Comparison of ENCODE assay signal across 8 cellular contexts in genomic region chr1:207993477-207994445, GRCh38.
A peak's percentile ranks its signal among the peaks of the same experiment; 100 is the strongest.
DNase-seq lines count a peak whose midpoint lies in the region; ATAC-seq, FAIRE-seq and TF ChIP-seq lines count a peak whose summit lies in the region.

No MANE protein-coding gene starts in this region.

- H2BK120ac ChIP-seq in H1 (replicated peaks; ENCODE audit: low read depth, low read length) = no peak overlapping the region

- peak; percentile 8 for DNase-seq in activated CD4-positive, alpha-beta T cell treated with anti-CD3 and anti-CD28 coated beads for 36 hours
- DNase-seq in activated CD4-positive, alpha-beta T cell treated with anti-CD3 and anti-CD28 coated beads, Interleukin-2, amount 50 U/mL, for 48 hours = no peak
- DNase-seq in NAMALWA (ENCODE audit: low spot score) (peak; percentile 36), H1 (ENCODE audit: low read depth in 1 of 2, low spot score in 2 of 2) (peak in 1 of 2 experiments; percentile 70), progenitor cell of endocrine pancreas (ENCODE audit: low spot score, unreplicated experiment) (no peak), caudate nucleus (lab: John Stamatoyannopoulos, UW) (no peak), NCI-H187 treated with DMSO at 0.1 percent for 48 hours (lab: John Stamatoyannopoulos, UW) (no peak)

- no peaks in the 10 kb centered on the region for H3K9me3 Mint-ChIP-seq in activated CD4-positive, alpha-beta T cell treated with anti-CD3 and anti-CD28 coated beads for 36 hours (ENCODE audit: low read depth)
- H3K9me3 Mint-ChIP-seq in progenitor cell of endocrine pancreas (ENCODE audit: low read depth) = peaks cover 6% of the 10 kb centered on the region

- no peaks in the 10 kb centered on the region for H3K23me2 ChIP-seq in H1 (ENCODE audit: low read depth, low read length)

- no peak overlapping the region for H3K4me2 ChIP-seq in H1 (ENCODE audit: insufficient read depth in 1 of 2, low read depth in 2 of 2, low read length in 2 of 2)

- no peaks in the 10 kb centered on the region for H3K36me3 Mint-ChIP-seq in activated CD4-positive, alpha-beta T cell treated with anti-CD3 and anti-CD28 coated beads for 36 hours (ENCODE audit: low read depth)
- no peaks in the 10 kb centered on the region for H3K36me3 Mint-ChIP-seq in progenitor cell of endocrine pancreas (ENCODE audit: insufficient read depth)

- H3K27me3 ChIP-seq in H1 (replicated peaks in 1 of 4; ENCODE audit: control insufficient read depth in 3 of 4, extremely low read depth in 1 of 4, insufficient read depth in 3 of 4, low read length in 3 of 4) = no peaks in the 10 kb centered on the region

- no peak overlapping the region for H3K9ac ChIP-seq in H1 (replicated peaks in 1 of 4; ENCODE audit: extremely low read depth in 1 of 4, low read depth in 3 of 4, low read length in 3 of 4)

- TF ChIP-seq POLR2A in H1 (IDR thresholded peaks at IDR 0.05; ENCODE audit: control extremely low read depth in 1 of 2, low read depth in 2 of 2, low read length in 2 of 2) = no peak

- H3K56ac ChIP-seq in H1 (replicated peaks; ENCODE audit: insufficient read length, low read depth, low read length) = no peak overlapping the region

- ATAC-seq in activated CD4-positive, alpha-beta T cell treated with anti-CD3 and anti-CD28 coated beads for 36 hours = no peak
- no peak for ATAC-seq in GM19023 (IDR thresholded peaks at IDR 0.05; ENCODE audit: unreplicated experiment)

- H3K27ac ChIP-seq in H1 (ENCODE audit: low read depth, low read length) (no peak overlapping the region), caudate nucleus (ENCODE audit: low read depth, low read length) (no peak overlapping the region)

- POLR2A ChIA-PET in activated CD4-positive, alpha-beta T cell treated with anti-CD3 and anti-CD28 coated beads for 36 hours (lab: Charles Lee) = no interaction called here
- POLR2A ChIA-PET in H1 (lab: Charles Lee; ENCODE audit: partially characterized antibody) = no interaction called here

- peaks cover 0 to 9% (median 6%) of the 10 kb centered on the region in 4 experiments; a peak in 6 of 7 replicates for H3K4me1 ChIP-seq in H1 (replicated peaks in 1 of 4; ENCODE audit: control insufficient read depth in 3 of 4, insufficient read depth in 4 of 4, low read length in 3 of 4)

- H3K4me3 ChIP-seq in H1 (ENCODE audit: extremely low read depth in 1 of 4, insufficient read depth in 2 of 4, low read depth in 3 of 4, low read length in 4 of 4) = no peak overlapping the region

- no peak for TF ChIP-seq EP300 in H1 (IDR thresholded peaks at IDR 0.05; ENCODE audit: borderline replicate concordance in 1 of 2, low read depth in 2 of 2, low read length in 2 of 2)

- no peak overlapping the region for H2BK15ac ChIP-seq in H1 (ENCODE audit: low read length)

- H3K4me3 Mint-ChIP-seq in activated CD4-positive, alpha-beta T cell treated with anti-CD3 and anti-CD28 coated beads for 36 hours = no peak overlapping the region
- H3K4me3 Mint-ChIP-seq in progenitor cell of endocrine pancreas (ENCODE audit: low read depth) = no peak overlapping the region

- H2BK5ac ChIP-seq in H1 (ENCODE audit: low read depth, low read length) = no peak overlapping the region

- H2BK20ac ChIP-seq in H1 (ENCODE audit: low read length) = no peak overlapping the region

- no peak overlapping the region for H3K14ac ChIP-seq in H1 (ENCODE audit: insufficient read length)

- H4K5ac ChIP-seq in H1 (ENCODE audit: insufficient read length, low read depth, low read length) = no peak overlapping the region

- no peak overlapping the region for H2AFZ ChIP-seq in H1 (ENCODE audit: low read length)

- H3K18ac ChIP-seq in H1 (ENCODE audit: extremely low read depth, low read length) = no peak overlapping the region

- no peaks in the 10 kb centered on the region for H3K79me2 ChIP-seq in H1 (ENCODE audit: control insufficient read depth in 1 of 2, insufficient read depth in 2 of 2, low read length in 2 of 2)

- TF ChIP-seq RAD21 in H1 (IDR thresholded peaks at IDR 0.05 in 1 of 2, conservative IDR thresholded peaks at IDR 0.05 in 1 of 2; ENCODE audit: low read depth in 2 of 2, low read length in 2 of 2) = peak; percentile 88 to 89

- no peak overlapping the region for H2BK12ac ChIP-seq in H1 (ENCODE audit: low read depth, low read length)

- peaks cover 17% of the 10 kb centered on the region for H3K27me3 Mint-ChIP-seq in activated CD4-positive, alpha-beta T cell treated with anti-CD3 and anti-CD28 coated beads for 36 hours
- H3K27me3 Mint-ChIP-seq in progenitor cell of endocrine pancreas = peaks cover 31% of the 10 kb centered on the region

- H4K91ac ChIP-seq in H1 (replicated peaks; ENCODE audit: insufficient read length, low read length) = no peak overlapping the region

- no peaks in the 10 kb centered on the region for H3K79me1 ChIP-seq in H1 (ENCODE audit: low read depth, low read length)

- H3K23ac ChIP-seq in H1 (ENCODE audit: insufficient read length) = no peak overlapping the region

- H3K4ac ChIP-seq in H1 (replicated peaks; ENCODE audit: insufficient read length, low read depth, low read length) = no peak overlapping the region

- TF ChIP-seq CTCF in H1 (IDR thresholded peaks at IDR 0.05; ENCODE audit: control extremely low read depth in 1 of 3, insufficient read depth in 1 of 3, low read depth in 1 of 3, low read length in 3 of 3) = peak; percentile 79 to 90 (median 80)
- peak; percentile 37 for TF ChIP-seq CTCF in progenitor cell of endocrine pancreas (IDR thresholded peaks at IDR 0.05; ENCODE audit: unreplicated experiment)

- intact Hi-C loops in activated CD4-positive, alpha-beta T cell treated with anti-CD3 and anti-CD28 coated beads for 36 hours (cut with DNase I, micrococcal nuclease) = no loop called here

- H3K4me1 Mint-ChIP-seq in activated CD4-positive, alpha-beta T cell treated with anti-CD3 and anti-CD28 coated beads for 36 hours = no peaks in the 10 kb centered on the region
- H3K4me1 Mint-ChIP-seq in progenitor cell of endocrine pancreas (ENCODE audit: low read depth) = no peaks in the 10 kb centered on the region

- H3K27ac Mint-ChIP-seq in activated CD4-positive, alpha-beta T cell treated with anti-CD3 and anti-CD28 coated beads for 36 hours = no peak overlapping the region
- H3K27ac Mint-ChIP-seq in progenitor cell of endocrine pancreas = no peak overlapping the region

- 81% methylated on average over 5 of the region's 5 CpGs; no CpG with 5 or more reads in 1 of the 2 experiments for WGBS in H1 (ENCODE audit: extremely low coverage in 1 of 2, insufficient coverage in 1 of 2, insufficient read length in 1 of 2, insufficient replicate concordance in 2 of 2, low coverage in 1 of 2, low lambda C conversion rate in 2 of 2, missing lambda C conversion rate in 1 of 2), 2 experiments

- H2AK5ac ChIP-seq in H1 (ENCODE audit: low read depth, low read length) = no peak overlapping the region

- H3K36me3 ChIP-seq in H1 (ENCODE audit: control insufficient read depth in 2 of 4, insufficient read depth in 4 of 4, low read length in 3 of 4) = no peaks in the 10 kb centered on the region

- peak; percentile 70 for FAIRE-seq in H1 (lab: Jason Lieb, UNC)

- H4K8ac ChIP-seq in H1 (ENCODE audit: extremely low read depth, insufficient read depth, low read length) = no peak overlapping the region

- CTCF ChIA-PET in activated CD4-positive, alpha-beta T cell treated with anti-CD3 and anti-CD28 coated beads for 36 hours (lab: Charles Lee) = interaction anchor here (0.7 to 1.5 kb wide), 6 partner anchors 19 to 152 kb away, joined by 3 to 4 read pairs (median 3); no protein-coding TSS in a partner anchor
- CTCF ChIA-PET in H1 (lab: Charles Lee; ENCODE audit: partially characterized antibody) = interaction anchor here (0.6 to 4.1 kb wide), 45 partner anchors 9 to 1112 kb away, joined by 3 to 40 read pairs (median 5); partner anchors contain the start of gene PLXNA2

- H4K20me1 ChIP-seq in H1 (replicated peaks in 1 of 2; ENCODE audit: control insufficient read depth in 1 of 2, insufficient read depth in 2 of 2, low read length in 2 of 2) = no peaks in the 10 kb centered on the region

- H3K9me3 ChIP-seq in H1 (ENCODE audit: insufficient read depth in 2 of 2, low read depth in 1 of 2, low read length in 1 of 2) = no peaks in the 10 kb centered on the region

TF ChIP-seq in H1, 55 proteins besides CTCF, POLR2A, EP300 and RAD21:
- 0 out of 2 replicates have a peak, but pooled peaks have one; percentile 14 for TF ChIP-seq MAX (IDR thresholded peaks at IDR 0.05)
- 0 out of 2 replicates have a peak, but pooled peaks have one; percentile 34 for TF ChIP-seq TEAD4 (IDR thresholded peaks at IDR 0.05; ENCODE audit: low read depth, low read length)
- TF ChIP-seq CHD1 (IDR thresholded peaks at IDR 0.05; ENCODE audit: low read depth, low read length) = no peak
- TF ChIP-seq CREB1 (IDR thresholded peaks at IDR 0.05) = peak; percentile 30; the same call in 1 of the 2 replicates

Comparison
In these comparisons a context has a peak if more than half of its experiments do, and no peak if none do; other contexts are left out.
1. DNase-seq: peak in activated CD4-positive, alpha-beta T cell treated with anti-CD3 and anti-CD28 coated beads for 36 hours (single experiment) and NAMALWA (single experiment); none in activated CD4-positive, alpha-beta T cell treated with anti-CD3 and anti-CD28 coated beads, Interleukin-2, amount 50 U/mL, for 48 hours (0 of 2), progenitor cell of endocrine pancreas (single experiment), caudate nucleus (0 of 61) and NCI-H187 treated with DMSO at 0.1 percent for 48 hours (single experiment).